ENCODE assay signal across 11 cellular contexts in the genomic region with DNA sequence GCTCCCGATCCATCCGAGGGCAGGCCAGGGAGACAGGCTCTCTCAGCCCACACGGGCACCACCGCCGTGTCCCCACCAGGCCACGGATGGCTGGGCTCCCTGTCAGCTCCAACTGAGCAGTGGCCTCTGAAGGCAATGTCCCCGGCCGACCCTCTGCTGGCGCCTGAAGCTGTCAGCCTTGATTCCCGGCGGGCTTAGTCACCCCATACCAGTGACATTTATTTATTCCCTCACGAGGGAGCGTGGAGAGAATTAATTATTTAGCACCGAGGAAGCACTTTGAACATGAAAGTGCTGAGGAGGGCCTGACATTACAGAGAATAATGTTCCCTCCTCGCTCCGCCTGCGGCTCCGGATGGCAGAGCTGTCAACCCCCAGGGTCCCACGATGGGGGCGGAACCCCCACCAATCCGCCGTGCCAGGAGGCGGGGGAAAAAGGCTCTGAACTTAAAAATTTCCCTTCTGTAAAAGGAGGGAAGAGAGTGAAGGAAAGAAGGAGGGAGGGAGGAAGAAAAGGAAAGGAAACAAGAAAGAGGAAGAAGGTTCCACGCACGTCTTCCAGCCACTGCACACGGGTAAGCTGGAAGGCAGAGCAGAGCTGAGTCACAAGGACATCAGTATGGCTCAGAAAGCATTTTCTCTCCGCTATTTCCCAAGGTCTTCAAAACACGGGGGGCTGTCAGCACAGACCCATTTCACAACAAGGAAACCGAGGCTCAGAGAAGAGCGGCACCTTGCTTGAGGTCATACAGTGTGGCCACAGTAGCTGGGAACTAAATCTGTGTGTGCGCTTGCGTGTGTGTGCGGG.
DNase-seq lines count a peak whose midpoint lies in the region; ATAC-seq, FAIRE-seq and TF ChIP-seq lines count a peak whose summit lies in the region.
"Had no signal": no experiment of that assay in that cellular context is flagged by ENCODE, and none has a peak within 500 bp of the region (broad histone marks: within the 10 kb centered on the region; RNA-seq: fewer than 3 reads in every experiment).

No MANE protein-coding gene starts in this region.

- H3K36me3 Mint-ChIP-seq in HFFc6 (ENCODE audit: low read depth) (no peaks in the 10 kb centered on the region), astrocyte (ENCODE audit: low read depth, unreplicated experiment) (no peaks in the 10 kb centered on the region)
- peaks cover 0 to under 1% of the 10 kb centered on the region in 2 donors for H3K36me3 Mint-ChIP-seq in stimulated activated naive B cell treated with anti-CD40 and anti-IgM and Interleukin-4, amounts not matched to agents 10 μg/mL and 1 μg/mL and 100 μg/mL, for 72 hours
- no peaks in the 10 kb centered on the region for H3K36me3 Mint-ChIP-seq in activated T-cell treated with anti-CD3 and anti-CD28 coated beads, Interleukin-2, amount 50 U/mL, for 4 hours (ENCODE audit: insufficient read depth)
- no peaks in the 10 kb centered on the region for H3K36me3 Mint-ChIP-seq in CD4-positive, alpha-beta memory T cell
- H3K36me3 Mint-ChIP-seq: naive thymus-derived CD8-positive, alpha-beta T cell had no signal

- H3K27me3 Mint-ChIP-seq in HFFc6 (ENCODE audit: insufficient read depth) (peaks cover 2% of the 10 kb centered on the region), astrocyte (ENCODE audit: low read depth, unreplicated experiment) (no peaks in the 10 kb centered on the region)
- peaks cover 0 to 11% of the 10 kb centered on the region in 2 donors for H3K27me3 Mint-ChIP-seq in stimulated activated naive B cell treated with anti-CD40 and anti-IgM and Interleukin-4, amounts not matched to agents 10 μg/mL and 1 μg/mL and 100 μg/mL, for 72 hours
- H3K27me3 Mint-ChIP-seq in activated T-cell treated with anti-CD3 and anti-CD28 coated beads, Interleukin-2, amount 50 U/mL, for 4 hours (ENCODE audit: low read depth) = no peaks in the 10 kb centered on the region
- H3K27me3 Mint-ChIP-seq in CD4-positive, alpha-beta memory T cell = no peaks in the 10 kb centered on the region
- H3K27me3 Mint-ChIP-seq: naive thymus-derived CD8-positive, alpha-beta T cell had no signal

- H3K4me3 Mint-ChIP-seq in HFFc6 (peak overlapping the region; percentile 79), astrocyte (ENCODE audit: unreplicated experiment) (no peak overlapping the region)
- H3K4me3 Mint-ChIP-seq in stimulated activated naive B cell treated with anti-CD40 and anti-IgM and Interleukin-4, amounts not matched to agents 10 μg/mL and 1 μg/mL and 100 μg/mL, for 72 hours = peak overlapping the region; percentile 67 to 68
- no peak overlapping the region for H3K4me3 Mint-ChIP-seq in activated T-cell treated with anti-CD3 and anti-CD28 coated beads, Interleukin-2, amount 50 U/mL, for 4 hours
- no peak overlapping the region for H3K4me3 Mint-ChIP-seq in CD4-positive, alpha-beta memory T cell
- H3K4me3 Mint-ChIP-seq: stimulated activated naive CD8-positive, alpha-beta T cell treated with anti-CD3 and anti-CD28 coated beads, Interleukin-15, amount 100 ng/mL, for 72 hours had no signal

- intact Hi-C loops in CD4-positive, alpha-beta memory T cell (cut with micrococcal nuclease) = no loop called here

- no peaks in the 10 kb centered on the region for H4K20me1 ChIP-seq in astrocyte (ENCODE audit: insufficient read depth, low read length)

- peak overlapping the region; percentile 45 for H3K27ac ChIP-seq in astrocyte (ENCODE audit: low read depth, low read length)
- no peak overlapping the region for H3K27ac ChIP-seq in CD4-positive, alpha-beta memory T cell (ENCODE audit: low read depth, low read length)

- H3K9me3 ChIP-seq in astrocyte (ENCODE audit: insufficient read depth, low read depth, low read length) = no peaks in the 10 kb centered on the region
- H3K9me3 ChIP-seq in CD4-positive, alpha-beta memory T cell (ENCODE audit: control insufficient read depth in 1 of 2, low read length in 2 of 2) = no peaks in the 10 kb centered on the region

- H2AFZ ChIP-seq in astrocyte (ENCODE audit: low read depth, low read length) = peak overlapping the region; percentile 60

- CTCF ChIA-PET in CD4-positive, alpha-beta memory T cell (lab: Charles Lee; ENCODE audit: partially characterized antibody) = no interaction called here

- H3K4me2 ChIP-seq in astrocyte (ENCODE audit: low read length) = peak overlapping the region; percentile 74

- DNase-seq in HFFc6 (no peak), astrocyte (ENCODE audit: low read depth) (peak; percentile 69), kidney tubule cell (ENCODE audit: low spot score) (peak; percentile 65), NCI-H2107 (lab: John Stamatoyannopoulos, UW) (no peak)
- no peak for DNase-seq in stimulated activated naive B cell treated with anti-CD40 and anti-IgM and Interleukin-4, amounts not matched to agents 10 μg/mL and 1 μg/mL and 100 μg/mL, for 72 hours
- no peak for DNase-seq in activated effector memory CD4-positive, alpha-beta T cell treated with anti-CD3 and anti-CD28 coated beads, Interleukin-2, amount 50 U/mL, for 16 hours
- DNase-seq in activated T-cell treated with anti-CD3 and anti-CD28 coated beads, Interleukin-2, amount 50 U/mL, for 4 hours = no peak
- DNase-seq in CD4-positive, alpha-beta memory T cell = no peak
- DNase-seq: GOT3; naive thymus-derived CD8-positive, alpha-beta T cell; stimulated activated naive CD8-positive, alpha-beta T cell treated with anti-CD3 and anti-CD28 coated beads, Interleukin-15, amount 100 ng/mL, for 72 hours had no signal

- H3K4me1 ChIP-seq in astrocyte (ENCODE audit: insufficient read depth, low read length) = peaks cover 42% of the 10 kb centered on the region
- H3K4me1 ChIP-seq in CD4-positive, alpha-beta memory T cell (ENCODE audit: insufficient read depth, low read length) = no peaks in the 10 kb centered on the region

- no peaks in the 10 kb centered on the region for H3K79me2 ChIP-seq in astrocyte (ENCODE audit: insufficient read depth, low read length)

- H3K4me1 Mint-ChIP-seq in HFFc6 (ENCODE audit: low read depth) (peaks cover 30% of the 10 kb centered on the region), astrocyte (ENCODE audit: low read depth, unreplicated experiment) (peaks cover 12% of the 10 kb centered on the region)
- H3K4me1 Mint-ChIP-seq in stimulated activated naive B cell treated with anti-CD40 and anti-IgM and Interleukin-4, amounts not matched to agents 10 μg/mL and 1 μg/mL and 100 μg/mL, for 72 hours = peaks cover 22 to 30% of the 10 kb centered on the region in 2 donors
- H3K4me1 Mint-ChIP-seq in activated T-cell treated with anti-CD3 and anti-CD28 coated beads, Interleukin-2, amount 50 U/mL, for 4 hours (ENCODE audit: low read depth) = no peaks in the 10 kb centered on the region
- peaks cover 0 to 4% (median 0%) of the 10 kb centered on the region in 4 donors for H3K4me1 Mint-ChIP-seq in CD4-positive, alpha-beta memory T cell

- POLR2A ChIA-PET in CD4-positive, alpha-beta memory T cell (lab: Charles Lee; ENCODE audit: partially characterized antibody) = no interaction called here

- TF ChIP-seq CTCF in HFFc6 (IDR thresholded peaks at IDR 0.05) = no peak
- no peak for TF ChIP-seq CTCF in astrocyte (IDR thresholded peaks at IDR 0.05; ENCODE audit: insufficient read depth, low read depth, low read length)

- peak overlapping the region; percentile 12 for H3K4me3 ChIP-seq in astrocyte (ENCODE audit: insufficient read depth, low read depth, low read length)
- H3K4me3 ChIP-seq in CD4-positive, alpha-beta memory T cell (ENCODE audit: low read length in 2 of 2) = no peak overlapping the region

- no peaks in the 10 kb centered on the region for H3K36me3 ChIP-seq in astrocyte (ENCODE audit: insufficient read depth, low read length)
- H3K36me3 ChIP-seq in CD4-positive, alpha-beta memory T cell (ENCODE audit: insufficient read depth, low read length) = no peaks in the 10 kb centered on the region

- H3K9ac ChIP-seq in astrocyte (ENCODE audit: low read length) = peak overlapping the region; percentile 37

- peak overlapping the region; percentile 77 for H3K27ac Mint-ChIP-seq in HFFc6
- peak overlapping the region; percentile 75 for H3K27ac Mint-ChIP-seq in astrocyte (ENCODE audit: unreplicated experiment)
- H3K27ac Mint-ChIP-seq in stimulated activated naive B cell treated with anti-CD40 and anti-IgM and Interleukin-4, amounts not matched to agents 10 μg/mL and 1 μg/mL and 100 μg/mL, for 72 hours = peak overlapping the region; percentile 81
- H3K27ac Mint-ChIP-seq in CD4-positive, alpha-beta memory T cell = peak overlapping the region in 1 of 7 donors; percentile 75

- H3K27me3 ChIP-seq in astrocyte (ENCODE audit: insufficient read depth, low read length) = no peaks in the 10 kb centered on the region
- no peaks in the 10 kb centered on the region for H3K27me3 ChIP-seq in CD4-positive, alpha-beta memory T cell (ENCODE audit: insufficient read depth, low read length)

- H3K9me3 Mint-ChIP-seq in HFFc6 (no peaks in the 10 kb centered on the region), astrocyte (ENCODE audit: unreplicated experiment) (peaks cover 3% of the 10 kb centered on the region)
- H3K9me3 Mint-ChIP-seq in stimulated activated naive B cell treated with anti-CD40 and anti-IgM and Interleukin-4, amounts not matched to agents 10 μg/mL and 1 μg/mL and 100 μg/mL, for 72 hours = no peaks in the 10 kb centered on the region
- H3K9me3 Mint-ChIP-seq in activated T-cell treated with anti-CD3 and anti-CD28 coated beads, Interleukin-2, amount 50 U/mL, for 4 hours = no peaks in the 10 kb centered on the region
- H3K9me3 Mint-ChIP-seq in CD4-positive, alpha-beta memory T cell = no peaks in the 10 kb centered on the region
- H3K9me3 Mint-ChIP-seq: naive thymus-derived CD8-positive, alpha-beta T cell; stimulated activated naive CD8-positive, alpha-beta T cell treated with anti-CD3 and anti-CD28 coated beads, Interleukin-15, amount 100 ng/mL, for 72 hours had no signal

- ATAC-seq in stimulated activated naive B cell treated with anti-CD40 and anti-IgM and Interleukin-4, amounts not matched to agents 10 μg/mL and 1 μg/mL and 100 μg/mL, for 72 hours (replicated peaks) = peak; percentile 55 to 59
- ATAC-seq in activated T-cell treated with anti-CD3 and anti-CD28 coated beads, Interleukin-2, amount 50 U/mL, for 4 hours = no peak
- ATAC-seq: naive thymus-derived CD8-positive, alpha-beta T cell; stimulated activated naive CD8-positive, alpha-beta T cell treated with anti-CD3 and anti-CD28 coated beads, Interleukin-15, amount 100 ng/mL, for 72 hours had no signal

- FAIRE-seq in astrocyte (lab: Jason Lieb, UNC) = no peak

Comparison
In these comparisons a context has a peak if more than half of its experiments do, and no peak if none do; other contexts are left out.
1. DNase-seq: peak in astrocyte (single experiment) and kidney tubule cell (single experiment); none in HFFc6 (single experiment), stimulated activated naive B cell treated with anti-CD40 and anti-IgM and Interleukin-4, amounts not matched to agents 10 μg/mL and 1 μg/mL and 100 μg/mL, for 72 hours (single experiment), activated effector memory CD4-positive, alpha-beta T cell treated with anti-CD3 and anti-CD28 coated beads, Interleukin-2, amount 50 U/mL, for 16 hours (single experiment), activated T-cell treated with anti-CD3 and anti-CD28 coated beads, Interleukin-2, amount 50 U/mL, for 4 hours (single experiment), CD4-positive, alpha-beta memory T cell (0 of 5) and NCI-H2107 (single experiment).
2. H3K4me3 Mint-ChIP-seq: peak in HFFc6 (single experiment) and stimulated activated naive B cell treated with anti-CD40 and anti-IgM and Interleukin-4, amounts not matched to agents 10 μg/mL and 1 μg/mL and 100 μg/mL, for 72 hours (2 of 2); none in astrocyte (single experiment), activated T-cell treated with anti-CD3 and anti-CD28 coated beads, Interleukin-2, amount 50 U/mL, for 4 hours (single experiment) and CD4-positive, alpha-beta memory T cell (0 of 8).
3. ATAC-seq: peak in stimulated activated naive B cell treated with anti-CD40 and anti-IgM and Interleukin-4, amounts not matched to agents 10 μg/mL and 1 μg/mL and 100 μg/mL, for 72 hours (2 of 2); none in activated T-cell treated with anti-CD3 and anti-CD28 coated beads, Interleukin-2, amount 50 U/mL, for 4 hours (0 of 2).